Comparison of ENCODE assay signal across 9 cellular contexts in genomic region chr4:121370729-121371325, GRCh38. TPM values are rescaled to one million over a fixed set of nuclear protein-coding genes. Genes with fewer than 3 reads are reported as not detected.
DNase-seq lines count a peak whose midpoint lies in the region; ATAC-seq, FAIRE-seq and TF ChIP-seq lines count a peak whose summit lies in the region.
"Had no signal": no experiment of that assay in that cellular context is flagged by ENCODE, and none has a peak within 500 bp of the region (broad histone marks: within the 10 kb centered on the region; RNA-seq: fewer than 3 reads in every experiment).

No MANE protein-coding gene starts in this region.

- intact Hi-C loops in CD4-positive, alpha-beta T cell (cut with DNase I, micrococcal nuclease): loop anchor here (2.0 to 5.0 kb wide), 2 partner anchors 356 kb away; no protein-coding TSS in a partner anchor
- intact Hi-C loops in spleen (cut with DNase I; ENCODE audit: low total_unique reads): no loop called here

- ATAC-seq in CD4-positive, alpha-beta T cell (ENCODE audit: poor library complexity): no peak
- ATAC-seq in GM21381 (IDR thresholded peaks at IDR 0.05; ENCODE audit: unreplicated experiment): no peak

- FAIRE-seq in GM19239 (lab: Jason Lieb, UNC) (peak; percentile 73), HTR-8/SVneo (lab: Jason Lieb, UNC) (no peak)

- WGBS in spleen, 5 donors: 65 to 82% (median 72%) methylated on average over 1 of the region's 1 CpG

- H3K36me3 ChIP-seq in spleen: no peaks in the 10 kb centered on the region

- no peaks in the 10 kb centered on the region for H3K36me3 Mint-ChIP-seq in CD4-positive, alpha-beta T cell (ENCODE audit: low read depth)
- H3K36me3 Mint-ChIP-seq in activated T-cell treated with anti-CD3 and anti-CD28 coated beads, Interleukin-2, amount 50 U/mL, for 24 hours (ENCODE audit: low read depth): no peaks in the 10 kb centered on the region
- H3K36me3 Mint-ChIP-seq in glutamatergic neuron (ENCODE audit: unreplicated experiment): no peaks in the 10 kb centered on the region

- peak; percentile 64 for TF ChIP-seq CTCF in CD4-positive, alpha-beta T cell (IDR thresholded peaks at IDR 0.05)
- TF ChIP-seq CTCF in glutamatergic neuron (IDR thresholded peaks at IDR 0.05; ENCODE audit: partially characterized antibody, unreplicated experiment) (peak; percentile 76), spleen (IDR thresholded peaks at IDR 0.05 in 8 of 11, conservative IDR thresholded peaks at IDR 0.05 in 3 of 11) (peak in 7 of 11 experiments; percentile 31 to 56 (median 47))

- no peak overlapping the region for H3K4me3 ChIP-seq in spleen

- no peak for TF ChIP-seq POLR2A in spleen (IDR thresholded peaks at IDR 0.05)

- no peak overlapping the region for H3K4me3 Mint-ChIP-seq in CD4-positive, alpha-beta T cell
- no peak overlapping the region for H3K4me3 Mint-ChIP-seq in activated T-cell treated with anti-CD3 and anti-CD28 coated beads, Interleukin-2, amount 50 U/mL, for 24 hours
- H3K4me3 Mint-ChIP-seq in glutamatergic neuron (ENCODE audit: unreplicated experiment): no peak overlapping the region

- no peaks in the 10 kb centered on the region for H3K4me1 Mint-ChIP-seq in CD4-positive, alpha-beta T cell (ENCODE audit: low read depth)
- peaks cover 3% of the 10 kb centered on the region for H3K4me1 Mint-ChIP-seq in activated T-cell treated with anti-CD3 and anti-CD28 coated beads, Interleukin-2, amount 50 U/mL, for 24 hours (ENCODE audit: low read depth)
- no peaks in the 10 kb centered on the region for H3K4me1 Mint-ChIP-seq in glutamatergic neuron (ENCODE audit: low read depth, unreplicated experiment)

- CTCF ChIA-PET in CD4-positive, alpha-beta T cell (lab: Charles Lee): no interaction called here

- DNase-seq in CD4-positive, alpha-beta T cell: no peak
- DNase-seq in GM19239 (ENCODE audit: insufficient read length, low spot score) (no peak), NCI-H1092 (lab: John Stamatoyannopoulos, UW) (peak; percentile 38), glutamatergic neuron (peak; percentile 24), spleen (no peak), HTR-8/SVneo (ENCODE audit: insufficient read length, low spot score) (no peak)
- DNase-seq in activated T-cell treated with anti-CD3 and anti-CD28 coated beads, Interleukin-2, amount 50 U/mL, for 24 hours: peak; percentile 36

- H3K27me3 ChIP-seq in CD4-positive, alpha-beta T cell (ENCODE audit: control insufficient read depth, insufficient read depth, low read length): peaks cover 11% of the 10 kb centered on the region
- peaks cover 0 to 19% (median 0%) of the 10 kb centered on the region in 7 donors for H3K27me3 ChIP-seq in spleen (replicated peaks in 1 of 7)

- no peaks in the 10 kb centered on the region for H3K4me1 ChIP-seq in spleen

- no peaks in the 10 kb centered on the region for H3K9me3 Mint-ChIP-seq in CD4-positive, alpha-beta T cell
- H3K9me3 Mint-ChIP-seq in activated T-cell treated with anti-CD3 and anti-CD28 coated beads, Interleukin-2, amount 50 U/mL, for 24 hours: no peaks in the 10 kb centered on the region
- H3K9me3 Mint-ChIP-seq in glutamatergic neuron (ENCODE audit: unreplicated experiment): no peaks in the 10 kb centered on the region

- no peak overlapping the region for H3K27ac ChIP-seq in CD4-positive, alpha-beta T cell (ENCODE audit: low read depth, low read length)
- no peak overlapping the region for H3K27ac ChIP-seq in spleen

- peaks cover 20% of the 10 kb centered on the region for H3K27me3 Mint-ChIP-seq in CD4-positive, alpha-beta T cell
- peaks cover 15% of the 10 kb centered on the region for H3K27me3 Mint-ChIP-seq in activated T-cell treated with anti-CD3 and anti-CD28 coated beads, Interleukin-2, amount 50 U/mL, for 24 hours
- no peaks in the 10 kb centered on the region for H3K27me3 Mint-ChIP-seq in glutamatergic neuron (ENCODE audit: unreplicated experiment)

- POLR2A ChIA-PET in CD4-positive, alpha-beta T cell (lab: Charles Lee): no interaction called here

- H3K9me3 ChIP-seq in CD4-positive, alpha-beta T cell (ENCODE audit: control insufficient read depth, low read length): no peaks in the 10 kb centered on the region
- no peaks in the 10 kb centered on the region for H3K9me3 ChIP-seq in spleen

- H3K27ac Mint-ChIP-seq in CD4-positive, alpha-beta T cell: no peak overlapping the region
- H3K27ac Mint-ChIP-seq in activated T-cell treated with anti-CD3 and anti-CD28 coated beads, Interleukin-2, amount 50 U/mL, for 24 hours: no peak overlapping the region
- no peak overlapping the region for H3K27ac Mint-ChIP-seq in glutamatergic neuron (ENCODE audit: unreplicated experiment)

RNA-seq across cellular contexts. Expression of gene QRFPR, which starts 10.0 kb away (rescaled TPM):
- not detected for total RNA-seq in CD4-positive, alpha-beta T cell
- total RNA-seq in glutamatergic neuron (ENCODE audit: unreplicated experiment): not detected
- total RNA-seq in spleen: not detected
- not detected for polyA plus RNA-seq in spleen
- total RNA-seq: mononuclear cell had no signal

Comparison
In these comparisons a context has a peak if more than half of its experiments do, and no peak if none do; other contexts are left out.
1. DNase-seq: peak in NCI-H1092 (single experiment), activated T-cell treated with anti-CD3 and anti-CD28 coated beads, Interleukin-2, amount 50 U/mL, for 24 hours (single experiment) and glutamatergic neuron (single experiment); none in CD4-positive, alpha-beta T cell (0 of 10), GM19239 (single experiment), spleen (single experiment) and HTR-8/SVneo (single experiment).
2. Peak in every context shown above with its lines, with median percentiles within 50 percentile points of each other: CTCF ChIP-seq.